In the genomic region with DNA sequence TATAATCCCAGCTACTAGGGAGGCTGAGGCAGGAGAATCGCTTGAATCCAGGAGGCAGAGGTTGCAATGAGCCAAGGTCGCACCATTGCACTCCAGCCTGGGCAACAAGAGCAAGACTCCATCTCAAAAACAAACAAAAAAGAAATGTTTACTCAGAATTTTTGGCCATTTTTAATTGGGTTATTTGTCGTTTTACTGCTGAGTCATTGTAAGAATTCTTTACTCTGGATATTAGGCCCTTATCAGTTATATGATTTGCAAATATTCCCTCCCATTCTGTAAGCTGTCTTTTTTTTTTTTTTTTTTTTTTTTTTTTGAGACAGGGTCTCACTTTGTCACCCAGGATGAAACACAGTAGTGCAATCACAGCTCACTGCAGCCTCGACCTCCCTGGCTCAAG, we compare ENCODE assay signal across 3 cellular contexts.
TF ChIP-seq lines count a peak whose summit lies in the region.

No MANE protein-coding gene starts in this region.

TF ChIP-seq in A549, 52 proteins besides CTCF, POLR2A, EP300 and RAD21:
- TF ChIP-seq NFE2L2 (conservative IDR thresholded peaks at IDR 0.05; ENCODE audit: low read length) (peak; percentile 84), MAFK (IDR thresholded peaks at IDR 0.05; ENCODE audit: partially characterized antibody) (peak; percentile 83)

TF ChIP-seq in K562, 482 proteins besides CTCF, POLR2A, EP300 and RAD21:
- TF ChIP-seq C11orf30 (IDR thresholded peaks at IDR 0.05; ENCODE audit: low read depth) (peak; percentile 32; the same call in 1 of the 2 replicates), MAFG (tag; conservative IDR thresholded peaks at IDR 0.05) (peak; percentile 60), NFE2 (IDR thresholded peaks at IDR 0.05; ENCODE audit: low read depth) (0 out of 2 replicates have a peak, but pooled peaks have one; percentile 13), ZNF316 (IDR thresholded peaks at IDR 0.05) (peak; percentile 65)

TF ChIP-seq in HepG2, 621 proteins besides CTCF, POLR2A, EP300 and RAD21:
- peak; percentile 10; the same call in 1 of the 2 replicates for TF ChIP-seq MAFF (IDR thresholded peaks at IDR 0.05; ENCODE audit: low read depth, low read length)
- TF ChIP-seq MAFK (conservative IDR thresholded peaks at IDR 0.05 in 1 of 2, IDR thresholded peaks at IDR 0.05 in 1 of 2; ENCODE audit: low read length in 2 of 2): peak in 1 of 2 experiments; percentile 31; a peak in 2 of 4 replicates
- peak; percentile 86 for TF ChIP-seq NFE2L2 (IDR thresholded peaks at IDR 0.05; ENCODE audit: low read length)
TF ChIP-seq in HepG2: peak in this region for 3; not testable (repeated sequence) for 618.
